ENCODE assay signal across 19 cellular contexts in genomic region chr2:70388128-70388527, GRCh38.
DNase-seq lines count a peak whose midpoint lies in the region; ATAC-seq and TF ChIP-seq lines count a peak whose summit lies in the region.
"Had no signal": no experiment of that assay in that cellular context is flagged by ENCODE, and none has a peak within 500 bp of the region (broad histone marks: within the 10 kb centered on the region; RNA-seq: fewer than 3 reads in every experiment).

No MANE protein-coding gene starts in this region.

- H3K79me2 ChIP-seq in PC-3 (ENCODE audit: low read length): no peaks in the 10 kb centered on the region
- H3K79me2 ChIP-seq in mammary epithelial cell (ENCODE audit: insufficient read depth, low read length): no peaks in the 10 kb centered on the region

- TF ChIP-seq POLR2A in suprapubic skin (IDR thresholded peaks at IDR 0.05): no peak

- intact Hi-C loops in PC-3 (cut with micrococcal nuclease): no loop called here
- intact Hi-C loops in mammary epithelial cell (cut with micrococcal nuclease): loop anchor here (1.0 to 5.0 kb wide), 3 partner anchors 17 to 164 kb away; partner anchors contain the start of gene TGFA

- 0% methylated on average over 1 of the region's 1 CpG for WGBS in mammary epithelial cell (ENCODE audit: low coverage, missing lambda C conversion rate)
- WGBS in suprapubic skin: 89% methylated on average over 1 of the region's 1 CpG

- BruUV-seq in PC-3 (replicated peaks; lab: Mats Ljungman, UMichigan): no TSS peak
- no TSS peak for BruUV-seq in mammary epithelial cell (replicated peaks; lab: Mats Ljungman, UMichigan)

- H3K9me3 ChIP-seq in HEK293 (ENCODE audit: control insufficient read depth, insufficient read depth, low read depth, low read length) (no peaks in the 10 kb centered on the region), PC-3 (ENCODE audit: low read length) (no peaks in the 10 kb centered on the region), mammary epithelial cell (replicated peaks; ENCODE audit: insufficient read depth, low read length) (no peaks in the 10 kb centered on the region), suprapubic skin (no peaks in the 10 kb centered on the region)
- H3K9me3 ChIP-seq: A549, MG63 had no signal

- in situ Hi-C loops in mammary epithelial cell (cut with MboI; ENCODE audit: low sequenced_read_pairs in 2 of 2): no loop called here

- 0 out of 2 replicates have a peak overlapping the region, but pooled peaks have one; percentile 11 for H3K9ac ChIP-seq in PC-3 (ENCODE audit: low read length)
- peak overlapping the region; percentile 48 for H3K9ac ChIP-seq in mammary epithelial cell (ENCODE audit: insufficient read depth, low read length)

- dilution Hi-C loops in mammary epithelial cell (cut with HindIII; ENCODE audit: low sequenced_read_pairs): no loop called here

- CTCF ChIA-PET in HEK293 (lab: Yijun Ruan, JAX) (interaction anchor here (0.6 to 1.1 kb wide), 3 partner anchors 84 to 898 kb away, joined by 3 to 4 read pairs (median 3); no protein-coding TSS in a partner anchor), PC-3 (lab: Charles Lee) (interaction anchor here (1.3 kb wide), 1 partner anchor 84 kb away, joined by 4 read pairs; no protein-coding TSS in a partner anchor), mammary epithelial cell (lab: Charles Lee; ENCODE audit: low non-redundant PET) (interaction anchor here (0.6 kb wide), 1 partner anchor 27 kb away, joined by 3 read pairs; no protein-coding TSS in a partner anchor)

- H3K36me3 ChIP-seq in HEK293 (ENCODE audit: control insufficient read depth in 2 of 2, insufficient read depth in 1 of 2, low read length in 2 of 2) (no peaks in the 10 kb centered on the region), PC-3 (ENCODE audit: low read depth, low read length) (no peaks in the 10 kb centered on the region), mammary epithelial cell (ENCODE audit: insufficient read depth, low read length) (no peaks in the 10 kb centered on the region), suprapubic skin (no peaks in the 10 kb centered on the region)
- H3K36me3 ChIP-seq: MG63 had no signal

- H3K27ac ChIP-seq in HEK293 (ENCODE audit: extremely low read depth, low read depth, low read length) (no peak overlapping the region), PC-3 (ENCODE audit: low read length) (peak overlapping the region; percentile 87), mammary epithelial cell (ENCODE audit: insufficient read depth, low read depth, low read length) (peak overlapping the region; percentile 88), suprapubic skin (no peak overlapping the region)
- H3K27ac ChIP-seq: A549 had no signal

- H3K4me3 ChIP-seq in HEK293 (ENCODE audit: low read depth, low read length): no peak overlapping the region
- no peak overlapping the region for H3K4me3 ChIP-seq in PC-3 (ENCODE audit: low read length)
- no peak overlapping the region for H3K4me3 ChIP-seq in mammary epithelial cell (replicated peaks in 1 of 3; ENCODE audit: insufficient read depth in 1 of 3, low read depth in 2 of 3, low read length in 3 of 3)
- H3K4me3 ChIP-seq in suprapubic skin: no peak overlapping the region
- H3K4me3 ChIP-seq: A549, MG63 had no signal

- H3K9me2 ChIP-seq in PC-3 (replicated peaks; ENCODE audit: low read length): no peaks in the 10 kb centered on the region

- H3F3A ChIP-seq in PC-3 (ENCODE audit: low read length, unreplicated experiment): peaks cover 5% of the 10 kb centered on the region

- H3K4me1 ChIP-seq in HEK293 (ENCODE audit: control insufficient read depth, insufficient read depth, low read length) (no peaks in the 10 kb centered on the region), PC-3 (ENCODE audit: insufficient read depth, low read length) (peaks cover 30% of the 10 kb centered on the region), mammary epithelial cell (ENCODE audit: insufficient read depth, low read length) (peaks cover 51% of the 10 kb centered on the region), suprapubic skin (no peaks in the 10 kb centered on the region)
- H3K4me1 ChIP-seq: A549 had no signal

- TF ChIP-seq CTCF in HEK293 (tag by site-specific recombination; IDR thresholded peaks at IDR 0.05) (no peak), PC-3 (conservative IDR thresholded peaks at IDR 0.05; ENCODE audit: low read depth, low read length) (no peak), mammary epithelial cell (conservative IDR thresholded peaks at IDR 0.05 in 1 of 2, IDR thresholded peaks at IDR 0.05 in 1 of 2; ENCODE audit: extremely low read depth in 1 of 2, insufficient read depth in 1 of 2, low read depth in 1 of 2, low read length in 2 of 2) (no peak), suprapubic skin (IDR thresholded peaks at IDR 0.05) (no peak)

- peak; percentile 96 for DNase-seq in PC-3
- DNase-seq in mammary epithelial cell: peak; percentile 96
- peak; percentile 82 for DNase-seq in kidney tubule cell (ENCODE audit: low spot score)
- DNase-seq in suprapubic skin (ENCODE audit: low spot score in 2 of 2): no peak
- DNase-seq in activated T-cell treated with anti-CD3 and anti-CD28 coated beads for 4 hours: no peak
- no peak for DNase-seq in activated effector memory CD4-positive, alpha-beta T cell treated with anti-CD3 and anti-CD28 coated beads, Interleukin-2, amount 50 U/mL, for 16 hours
- DNase-seq: DMS53, GF-D8, H9, Karpas-422, MG63, NCI-H1417 treated with DMSO at 0.1 percent for 48 hours, NCI-H2107, NCI-H446 treated with DMSO at 0.1 percent for 48 hours, NCI-H526 treated with DMSO at 0.1 percent for 48 hours had no signal

- peak overlapping the region; percentile 60 for H3K4me2 ChIP-seq in PC-3 (ENCODE audit: low read length)
- H3K4me2 ChIP-seq in mammary epithelial cell (ENCODE audit: insufficient read depth, low read depth, low read length): peak overlapping the region; percentile 34
- H3K4me2 ChIP-seq: A549 had no signal

- no peak overlapping the region for H2AFZ ChIP-seq in PC-3 (ENCODE audit: low read length)
- H2AFZ ChIP-seq in mammary epithelial cell (ENCODE audit: low read depth, low read length): peak overlapping the region; percentile 7

- H3K27me3 ChIP-seq in PC-3 (ENCODE audit: low read length) (no peaks in the 10 kb centered on the region), mammary epithelial cell (ENCODE audit: insufficient read depth, low read length) (no peaks in the 10 kb centered on the region), suprapubic skin (no peaks in the 10 kb centered on the region)
- H3K27me3 ChIP-seq: MG63 had no signal

- no peak for TF ChIP-seq EP300 in suprapubic skin (IDR thresholded peaks at IDR 0.05)

- POLR2A ChIA-PET in HEK293 (lab: Yijun Ruan, JAX) (no interaction called here), PC-3 (lab: Charles Lee; ENCODE audit: unreplicated experiment) (no interaction called here)

- no peaks in the 10 kb centered on the region for H4K20me1 ChIP-seq in PC-3 (ENCODE audit: low read length)
- no peaks in the 10 kb centered on the region for H4K20me1 ChIP-seq in mammary epithelial cell (ENCODE audit: insufficient read depth, low read length)

- ATAC-seq in PC-3: peak; percentile 95
- ATAC-seq: A549, Panc1, Right ventricle myocardium inferior had no signal

TF ChIP-seq in HEK293, 187 proteins besides CTCF, POLR2A, EP300 and RAD21:
- TF ChIP-seq SCRT2 (tag by site-specific recombination; IDR thresholded peaks at IDR 0.05): peak; percentile 47; the same call in 1 of the 2 replicates
- no peak for TF ChIP-seq ZNF510 (tag by site-specific recombination; IDR thresholded peaks at IDR 0.05; ENCODE audit: insufficient replicate concordance)

Comparison
In these comparisons a context has a peak if more than half of its experiments do, and no peak if none do; other contexts are left out.
1. H3K27ac ChIP-seq: peak in PC-3 (single experiment) and mammary epithelial cell (single experiment); none in HEK293 (single experiment) and suprapubic skin (single experiment).
2. DNase-seq: peak in PC-3 (single experiment), mammary epithelial cell (single experiment) and kidney tubule cell (single experiment); none in suprapubic skin (0 of 2), activated T-cell treated with anti-CD3 and anti-CD28 coated beads for 4 hours (single experiment) and activated effector memory CD4-positive, alpha-beta T cell treated with anti-CD3 and anti-CD28 coated beads, Interleukin-2, amount 50 U/mL, for 16 hours (single experiment).